In genomic region chr7:16989883-16990413, GRCh38 we compare ENCODE assay signal across 9 cellular contexts.
DNase-seq lines count a peak whose midpoint lies in the region; ATAC-seq, FAIRE-seq and TF ChIP-seq lines count a peak whose summit lies in the region.
"Had no signal": no experiment of that assay in that cellular context is flagged by ENCODE, and none has a peak within 500 bp of the region (broad histone marks: within the 10 kb centered on the region; RNA-seq: fewer than 3 reads in every experiment).

No MANE protein-coding gene starts in this region.

- H3K4me3 ChIP-seq in mucosa of descending colon: no peak overlapping the region
- no peak overlapping the region for H3K4me3 ChIP-seq in kidney (ENCODE audit: low read length in 2 of 2)
- H3K4me3 ChIP-seq: cardiac muscle cell had no signal

- ATAC-seq in mucosa of descending colon (peak; percentile 94), GM19023 (IDR thresholded peaks at IDR 0.05; ENCODE audit: unreplicated experiment) (no peak), GM18868 (IDR thresholded peaks at IDR 0.05; ENCODE audit: unreplicated experiment) (no peak)

- H3K9ac ChIP-seq in kidney (ENCODE audit: low read length in 2 of 2): no peak overlapping the region

- intact Hi-C loops in mucosa of descending colon (cut with DNase I, micrococcal nuclease): no loop called here
- intact Hi-C loops in kidney (cut with DNase I): no loop called here

- TF ChIP-seq CTCF in mucosa of descending colon (IDR thresholded peaks at IDR 0.05) (no peak), kidney (IDR thresholded peaks at IDR 0.05; ENCODE audit: borderline replicate concordance, extremely low read depth, insufficient read depth) (no peak)

- no peak overlapping the region for H3K27ac ChIP-seq in kidney (ENCODE audit: low read depth in 2 of 2, low read length in 2 of 2)
- H3K27ac ChIP-seq: cardiac muscle cell had no signal

- no peak for FAIRE-seq in kidney (lab: Jason Lieb, UNC)

- in situ Hi-C loops in Caki2 (cut with HindIII; ENCODE audit: low pct_unique_long_range_greater_than_20kb, low sequenced_read_pairs): loop anchor here (10.0 kb wide), 1 partner anchor 315 kb away; no protein-coding TSS in a partner anchor

- no peaks in the 10 kb centered on the region for H3K9me3 ChIP-seq in mucosa of descending colon
- no peaks in the 10 kb centered on the region for H3K9me3 ChIP-seq in kidney (ENCODE audit: control insufficient read depth in 1 of 2, low read length in 2 of 2)

- DNase-seq in Caki2 (ENCODE audit: low read depth) (peak; percentile 43), NCI-H460 (ENCODE audit: extremely low read depth, low read depth) (peak; percentile 83), dermis blood vessel endothelial cell (peak; percentile 60), mucosa of descending colon (peak; percentile 55 to 87 (median 56)), kidney (no peak)
- DNase-seq in activated CD8-positive, alpha-beta memory T cell treated with anti-CD3 and anti-CD28 coated beads for 24 hours: no peak

- H3K4me1 ChIP-seq in mucosa of descending colon (ENCODE audit: low read depth): peaks cover 8% of the 10 kb centered on the region
- H3K4me1 ChIP-seq in kidney (ENCODE audit: control insufficient read depth in 1 of 2, insufficient read depth in 1 of 2, low read depth in 1 of 2, low read length in 2 of 2): peaks cover 0 to 3% of the 10 kb centered on the region in 2 donors

- no peaks in the 10 kb centered on the region for H3K36me3 ChIP-seq in mucosa of descending colon (ENCODE audit: low read depth)
- no peaks in the 10 kb centered on the region for H3K36me3 ChIP-seq in kidney (ENCODE audit: control insufficient read depth in 1 of 2, insufficient read depth in 2 of 2, low read length in 2 of 2)
- H3K36me3 ChIP-seq: cardiac muscle cell had no signal

Comparison
In these comparisons a context has a peak if more than half of its experiments do, and no peak if none do; other contexts are left out.
1. DNase-seq: peak in Caki2 (single experiment), NCI-H460 (single experiment), dermis blood vessel endothelial cell (single experiment) and mucosa of descending colon (3 of 3); none in activated CD8-positive, alpha-beta memory T cell treated with anti-CD3 and anti-CD28 coated beads for 24 hours (single experiment) and kidney (single experiment).